In the genomic region with DNA sequence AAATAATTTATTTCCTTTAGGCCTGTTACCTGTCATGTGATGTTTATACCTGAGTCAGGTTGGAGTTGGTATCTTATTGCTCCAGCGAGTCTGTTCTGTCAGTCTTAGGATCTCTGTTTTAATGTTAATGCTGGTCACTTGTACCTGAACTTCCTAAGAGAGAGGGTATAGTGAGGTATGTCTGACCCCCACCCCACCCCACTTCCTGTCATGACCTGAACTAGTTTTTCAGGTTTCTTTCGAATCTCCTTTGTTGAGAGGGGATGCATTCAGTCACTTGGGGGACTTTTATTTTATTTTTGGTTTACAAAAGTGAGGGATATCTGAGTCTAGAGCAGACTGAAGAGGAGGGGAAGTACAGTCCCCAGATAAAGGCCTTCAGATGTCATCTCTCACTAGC, we compare ENCODE assay signal across 19 cellular contexts.
DNase-seq lines count a peak whose midpoint lies in the region; ATAC-seq and TF ChIP-seq lines count a peak whose summit lies in the region.
"Had no signal": no experiment of that assay in that cellular context is flagged by ENCODE, and none has a peak within 500 bp of the region (broad histone marks: within the 10 kb centered on the region; RNA-seq: fewer than 3 reads in every experiment).

No MANE protein-coding gene starts in this region.

- no CpG with 5 or more reads among the region's 2 CpGs for WGBS in mesendoderm (ENCODE audit: extremely low coverage, insufficient coverage, low lambda C conversion rate)
- 81% methylated on average over 2 of the region's 2 CpGs for WGBS in testis, 2 donors

- H3K18ac ChIP-seq in mesendoderm (ENCODE audit: low read length) = no peak overlapping the region

- no peaks in the 10 kb centered on the region for H3K79me1 ChIP-seq in mesendoderm (ENCODE audit: low read length)

- H3K36me3 ChIP-seq in HUES48 (ENCODE audit: control insufficient read depth, insufficient read depth, low read length) (no peaks in the 10 kb centered on the region), OCI-LY1 (ENCODE audit: insufficient read depth, low read length) (no peaks in the 10 kb centered on the region), mesendoderm (ENCODE audit: control insufficient read depth, insufficient read depth, low read length) (no peaks in the 10 kb centered on the region), testis (ENCODE audit: low read depth, missing control alignments) (no peaks in the 10 kb centered on the region)
- H3K36me3 ChIP-seq: BE2C had no signal

- no peak for ATAC-seq in HG03439 (IDR thresholded peaks at IDR 0.05; ENCODE audit: unreplicated experiment)
- ATAC-seq: A549; CD8-positive, alpha-beta T cell had no signal

- H3K4me3 ChIP-seq in HUES48 (ENCODE audit: low read depth, low read length) (peak overlapping the region; percentile 49), OCI-LY1 (ENCODE audit: low read depth, low read length, poor library complexity, severe bottlenecking) (no peak overlapping the region), mesendoderm (ENCODE audit: low read length) (no peak overlapping the region), testis (no peak overlapping the region)
- H3K4me3 ChIP-seq: A549 had no signal

- H3K4me1 ChIP-seq in HUES48 (ENCODE audit: control insufficient read depth, insufficient read depth, low read length) = peaks cover 42% of the 10 kb centered on the region
- H3K4me1 ChIP-seq in OCI-LY1 (ENCODE audit: insufficient read depth, low read length, severe bottlenecking) = no peaks in the 10 kb centered on the region
- peaks cover 5% of the 10 kb centered on the region for H3K4me1 ChIP-seq in mesendoderm (ENCODE audit: control insufficient read depth, low read depth, low read length)
- H3K4me1 ChIP-seq in testis = no peaks in the 10 kb centered on the region
- H3K4me1 ChIP-seq: A549, BE2C had no signal

- TF ChIP-seq POLR2A in testis (IDR thresholded peaks at IDR 0.05) = no peak

- H4K20me1 ChIP-seq in OCI-LY1 (ENCODE audit: insufficient read depth, low read length) = no peaks in the 10 kb centered on the region

- no peak overlapping the region for H3K4ac ChIP-seq in mesendoderm (ENCODE audit: low read depth, low read length)

- intact Hi-C loops in testis (cut with DNase I; ENCODE audit: low total_unique reads) = no loop called here

- H3K4me2 ChIP-seq in OCI-LY1 (ENCODE audit: low read length) (no peak overlapping the region), mesendoderm (ENCODE audit: low read length) (no peak overlapping the region)
- H3K4me2 ChIP-seq: A549 had no signal

- no peaks in the 10 kb centered on the region for H3K27me3 ChIP-seq in HUES48 (ENCODE audit: control insufficient read depth, insufficient read depth, low read length)
- no peaks in the 10 kb centered on the region for H3K27me3 ChIP-seq in OCI-LY1 (ENCODE audit: insufficient read depth, low read length)
- no peaks in the 10 kb centered on the region for H3K27me3 ChIP-seq in mesendoderm (ENCODE audit: insufficient read depth, low read length, poor library complexity)
- no peaks in the 10 kb centered on the region for H3K27me3 ChIP-seq in testis
- H3K27me3 ChIP-seq: BE2C had no signal

- H3K9me2 ChIP-seq in OCI-LY1 (ENCODE audit: low read depth, low read length) = no peaks in the 10 kb centered on the region

- DNase-seq in iPS DF 19.7 (ENCODE audit: low read depth, low spot score) (peak; percentile 65), mesendoderm (peak; percentile 66), NCI-H345 (lab: John Stamatoyannopoulos, UW) (no peak), testis (no peak)
- DNase-seq: BE2C; CD8-positive, alpha-beta T cell; COR-L47; DMS153; GF-D8; GOT3; HCEC 1CT; HFFc6; KG1 had no signal

- H4K5ac ChIP-seq in mesendoderm (ENCODE audit: low read length) = no peak overlapping the region

- no peak overlapping the region for H3K23ac ChIP-seq in mesendoderm (ENCODE audit: low read length)

- no peak overlapping the region for H2BK120ac ChIP-seq in mesendoderm (ENCODE audit: low read depth, low read length)

- H2BK5ac ChIP-seq in mesendoderm (ENCODE audit: low read length) = no peak overlapping the region

- no peaks in the 10 kb centered on the region for H3K9me3 ChIP-seq in HUES48 (ENCODE audit: control insufficient read depth, insufficient read depth, low read length)
- H3K9me3 ChIP-seq in OCI-LY1 (ENCODE audit: low read length) = no peaks in the 10 kb centered on the region
- no peaks in the 10 kb centered on the region for H3K9me3 ChIP-seq in testis
- H3K9me3 ChIP-seq: A549, BE2C had no signal

- TF ChIP-seq CTCF in OCI-LY1 (IDR thresholded peaks at IDR 0.05; ENCODE audit: low read length) (no peak), testis (IDR thresholded peaks at IDR 0.05) (no peak)

- H3K9ac ChIP-seq in HUES48 (ENCODE audit: low read depth, low read length) (0 out of 2 replicates have a peak overlapping the region, but pooled peaks have one; percentile 25), OCI-LY1 (ENCODE audit: low read length) (no peak overlapping the region), mesendoderm (ENCODE audit: low read length) (no peak overlapping the region)

- H2BK15ac ChIP-seq in mesendoderm (replicated peaks; ENCODE audit: low read depth) = peak overlapping the region; percentile 57

- H4K8ac ChIP-seq in mesendoderm (ENCODE audit: low read depth, low read length) = no peak overlapping the region

- H3K27ac ChIP-seq in HUES48 (ENCODE audit: low read depth, low read length) (peak overlapping the region; percentile 67), OCI-LY1 (ENCODE audit: low read depth, low read length, poor library complexity, severe bottlenecking) (no peak overlapping the region), mesendoderm (ENCODE audit: low read depth, low read length) (no peak overlapping the region), testis (no peak overlapping the region)
- H3K27ac ChIP-seq: A549, C4-2B, HL-60 had no signal

- no peaks in the 10 kb centered on the region for H3F3A ChIP-seq in OCI-LY1 (ENCODE audit: insufficient read depth, low read length)

- H2AK5ac ChIP-seq in mesendoderm (ENCODE audit: low read length) = no peak overlapping the region

- no peaks in the 10 kb centered on the region for H3K79me2 ChIP-seq in OCI-LY1 (ENCODE audit: insufficient read depth, low read length)
- no peaks in the 10 kb centered on the region for H3K79me2 ChIP-seq in mesendoderm (ENCODE audit: control insufficient read depth, insufficient read depth, low read length)

- peak overlapping the region; percentile 22 for H3K56ac ChIP-seq in mesendoderm (ENCODE audit: low read length)

- peak overlapping the region; percentile 66; the same call in 1 of the 2 replicates for H2AFZ ChIP-seq in OCI-LY1 (ENCODE audit: low read length)

Comparison
In these comparisons a context has a peak if more than half of its experiments do, and no peak if none do; other contexts are left out.
1. DNase-seq: peak in iPS DF 19.7 (single experiment) and mesendoderm (single experiment); none in NCI-H345 (single experiment) and testis (single experiment).